8 cellular contexts compared by ENCODE assay signal in genomic region chr7:54758702-54759665, GRCh38. TPM values are rescaled to one million over a fixed set of nuclear protein-coding genes. Genes with fewer than 3 reads are reported as not detected.
DNase-seq lines count a peak whose midpoint lies in the region; ATAC-seq and TF ChIP-seq lines count a peak whose summit lies in the region.

SEC61G (minus strand) TSS chr7:54759211; CDS start chr7:54757588, 1,623 bp downstream.

- no peaks in the 10 kb centered on the region for H3K9me2 ChIP-seq in PC-3 (replicated peaks; ENCODE audit: low read length)

- H3K27me3 ChIP-seq in PC-3 (ENCODE audit: low read length): no peaks in the 10 kb centered on the region

- POLR2A ChIA-PET in PC-3 (lab: Charles Lee; ENCODE audit: unreplicated experiment): interaction anchor here (0.5 to 1.0 kb wide), 19 partner anchors 11 to 1454 kb away, joined by 3 to 21 read pairs (median 3); no protein-coding TSS in a partner anchor

- H3K36me3 ChIP-seq in PC-3 (ENCODE audit: low read depth, low read length) (peaks cover 17% of the 10 kb centered on the region; the same call in 1 of the 2 replicates), mucosa of descending colon (ENCODE audit: low read depth) (no peaks in the 10 kb centered on the region)

- no peaks in the 10 kb centered on the region for H3F3A ChIP-seq in PC-3 (ENCODE audit: low read length, unreplicated experiment)

- no TSS peak for BruUV-seq in PC-3 (replicated peaks; lab: Mats Ljungman, UMichigan)

- H2AFZ ChIP-seq in PC-3 (ENCODE audit: low read length): peak within 1 kb of the TSS; percentile 71

- peak within 1 kb of the TSS; percentile 94 for H3K4me3 ChIP-seq in PC-3 (ENCODE audit: low read length)
- H3K4me3 ChIP-seq in mucosa of descending colon: peak within 1 kb of the TSS; percentile 98

- CTCF ChIA-PET in PC-3 (lab: Charles Lee): interaction anchor here (1.6 to 1.8 kb wide), 2 partner anchors 496 to 512 kb away, joined by 3 to 12 read pairs; no protein-coding TSS in a partner anchor

- H3K27ac ChIP-seq in PC-3 (ENCODE audit: low read length) (peak within 1 kb of the TSS; percentile 43), epithelial cell of prostate (peak within 1 kb of the TSS; percentile 83)

- peaks cover 15% of the 10 kb centered on the region; the same call in 1 of the 2 replicates for H3K4me1 ChIP-seq in PC-3 (ENCODE audit: insufficient read depth, low read length)
- H3K4me1 ChIP-seq in mucosa of descending colon (ENCODE audit: low read depth): peaks cover 25% of the 10 kb centered on the region

- peak within 1 kb of the TSS; percentile 94 for H3K4me2 ChIP-seq in PC-3 (ENCODE audit: low read length)

- H4K20me1 ChIP-seq in PC-3 (ENCODE audit: low read length): peaks cover 20% of the 10 kb centered on the region

- TF ChIP-seq EP300 in Ishikawa (IDR thresholded peaks at IDR 0.05; ENCODE audit: borderline replicate concordance): no peak

- H3K9me3 ChIP-seq in PC-3 (ENCODE audit: low read length): no peaks in the 10 kb centered on the region
- no peaks in the 10 kb centered on the region for H3K9me3 ChIP-seq in mucosa of descending colon

- peak; percentile 93 for ATAC-seq in GM21576 (IDR thresholded peaks at IDR 0.05; ENCODE audit: unreplicated experiment)
- ATAC-seq in PC-3: peak; percentile 96
- peak; percentile 99 for ATAC-seq in mucosa of descending colon

- no peak for TF ChIP-seq RAD21 in Ishikawa (IDR thresholded peaks at IDR 0.05; ENCODE audit: low read depth)

- TF ChIP-seq CTCF in PC-3 (conservative IDR thresholded peaks at IDR 0.05; ENCODE audit: low read depth, low read length) (no peak), mucosa of descending colon (IDR thresholded peaks at IDR 0.05) (no peak)

- DNase-seq in DMS114 treated with DMSO at 0.1 percent for 48 hours (lab: John Stamatoyannopoulos, UW; ENCODE audit: unreplicated experiment): peak; percentile 92
- peak; percentile 98 for DNase-seq in PC-3
- DNase-seq in activated T-cell treated with anti-CD3 and anti-CD28 coated beads for 48 hours (ENCODE audit: low read depth): peak; percentile 93
- DNase-seq in epithelial cell of prostate (ENCODE audit: low read depth, low spot score): peak; percentile 80
- peak; percentile 98 for DNase-seq in mucosa of descending colon
- peak; percentile 91 for DNase-seq in stimulated activated CD8-positive, alpha-beta memory T cell treated with anti-CD3 and anti-CD28 coated beads, Interleukin-4, amount 100 ng/mL, for 24 hours (ENCODE audit: low read depth)

- intact Hi-C loops in PC-3 (cut with micrococcal nuclease) (no loop called here), mucosa of descending colon (cut with DNase I, micrococcal nuclease) (no loop called here)

- peaks cover 60% of the 10 kb centered on the region for H3K79me2 ChIP-seq in PC-3 (ENCODE audit: low read length)

- peak within 1 kb of the TSS; percentile 91 for H3K9ac ChIP-seq in PC-3 (ENCODE audit: low read length)

TF ChIP-seq in Ishikawa, 13 proteins besides CTCF, POLR2A, EP300 and RAD21:
- TF ChIP-seq MAX (IDR thresholded peaks at IDR 0.05) (peak; percentile 87), FOXM1 (IDR thresholded peaks at IDR 0.05; ENCODE audit: borderline replicate concordance, low read depth) (no peak), USF1 (IDR thresholded peaks at IDR 0.05) (no peak), CREB1 (IDR thresholded peaks at IDR 0.05; ENCODE audit: low read depth) (0 out of 2 replicates have a peak, but pooled peaks have one; percentile 45), EGR1 (IDR thresholded peaks at IDR 0.05) (no peak), NFIC (IDR thresholded peaks at IDR 0.05) (no peak), REST (IDR thresholded peaks at IDR 0.05; ENCODE audit: low read depth) (no peak), ZBTB7A (IDR thresholded peaks at IDR 0.05; ENCODE audit: low read depth) (no peak), CEBPB (IDR thresholded peaks at IDR 0.05) (no peak), YY1 (IDR thresholded peaks at IDR 0.05; ENCODE audit: low read depth) (no peak), TCF12 (IDR thresholded peaks at IDR 0.05; ENCODE audit: low read depth) (peak; percentile 35; the same call in 1 of the 2 replicates), TAF1 (IDR thresholded peaks at IDR 0.05; ENCODE audit: low read depth) (peak; percentile 88), TEAD4 (IDR thresholded peaks at IDR 0.05) (no peak)

RNA-seq across cellular contexts. Expression of gene SEC61G, which starts in this region (rescaled TPM):
- total RNA-seq in PC-3 (2014; rRNA removed) (128 and 177 TPM in 2 replicates), mucosa of descending colon (100 to 1,000 TPM in 1 of 3 donors, 10 to 100 TPM in 2; 55.5 to 105 (median 84.2) TPM)

Comparison
In these comparisons a context has a peak if more than half of its experiments do, and no peak if none do; other contexts are left out.
1. Peak in every context shown above with its lines: DNase-seq, ATAC-seq, H3K4me3 ChIP-seq and H3K27ac ChIP-seq.